Comparison of ENCODE assay signal across 19 cellular contexts in the genomic region with DNA sequence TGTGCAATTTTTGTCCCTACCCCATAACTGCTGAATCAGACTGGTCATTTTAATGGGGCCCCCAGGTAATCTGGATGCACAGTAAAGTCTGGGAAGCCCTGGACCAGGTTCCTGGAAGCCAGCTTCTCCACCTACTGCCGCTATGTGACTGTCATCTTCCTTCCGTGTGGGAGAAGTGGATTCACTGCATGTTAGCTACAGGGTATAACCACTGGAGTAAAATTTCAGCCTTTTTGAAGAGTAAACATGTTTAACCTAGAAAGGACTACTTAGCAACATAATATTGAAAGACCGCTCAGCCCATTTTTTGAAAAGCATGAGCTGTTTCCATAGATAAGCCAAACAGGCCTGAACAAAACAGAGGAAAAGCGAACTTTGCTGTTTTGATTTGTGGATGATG.
DNase-seq lines count a peak whose midpoint lies in the region; ATAC-seq and TF ChIP-seq lines count a peak whose summit lies in the region.
"Had no signal": no experiment of that assay in that cellular context is flagged by ENCODE, and none has a peak within 500 bp of the region (broad histone marks: within the 10 kb centered on the region; RNA-seq: fewer than 3 reads in every experiment).

No MANE protein-coding gene starts in this region.

- peak; percentile 29 for DNase-seq in NCI-H748 (lab: John Stamatoyannopoulos, UW; ENCODE audit: unreplicated experiment)
- no peak for DNase-seq in NCI-H748 treated with DMSO at 0.1 percent for 48 hours (lab: John Stamatoyannopoulos, UW)
- peak; percentile 10 for DNase-seq in fibroblast of peridontal ligament (ENCODE audit: extremely low read depth)
- no peak for DNase-seq in left lung
- no peak for DNase-seq in sigmoid colon
- DNase-seq in UCSD-AML1 (lab: John Stamatoyannopoulos, UW; ENCODE audit: unreplicated experiment): no peak
- no peak for DNase-seq in NAMALWA (ENCODE audit: low spot score)
- DNase-seq: Caco-2; CD4-positive, CD25-positive, alpha-beta regulatory T cell; CD8-positive, alpha-beta T cell; DMS153; DND-41; GOT3; HFFc6 had no signal

- no peaks in the 10 kb centered on the region for H3K36me3 ChIP-seq in left lung
- H3K36me3 ChIP-seq in sigmoid colon: no peaks in the 10 kb centered on the region
- H3K36me3 ChIP-seq: BLaER1, HAP-1 had no signal

- H3K9me3 ChIP-seq in left lung (no peaks in the 10 kb centered on the region), sigmoid colon (no peaks in the 10 kb centered on the region)
- H3K9me3 ChIP-seq: BLaER1, Caco-2, HAP-1 had no signal

- H3K4me3 ChIP-seq in left lung (no peak overlapping the region), sigmoid colon (no peak overlapping the region)
- H3K4me3 ChIP-seq: BLaER1, HAP-1 had no signal

- intact Hi-C loops in left lung (cut with DNase I): no loop called here
- intact Hi-C loops in sigmoid colon (cut with DNase I): no loop called here

- TF ChIP-seq EP300 in sigmoid colon (IDR thresholded peaks at IDR 0.05): no peak

- H3K27ac ChIP-seq in left lung (peak overlapping the region in 1 of 2 donors; percentile 16), sigmoid colon (peak overlapping the region in 3 of 4 donors; percentile 3 to 36 (median 30))
- H3K27ac ChIP-seq: 22Rv1, BLaER1, C4-2B had no signal

- H3K4me1 ChIP-seq in left lung: no peaks in the 10 kb centered on the region
- H3K4me1 ChIP-seq in sigmoid colon: peaks cover 0 to 24% (median 5%) of the 10 kb centered on the region in 4 donors
- H3K4me1 ChIP-seq: BLaER1, Caco-2, HAP-1 had no signal

- TF ChIP-seq POLR2A in sigmoid colon (IDR thresholded peaks at IDR 0.05): no peak

- WGBS in sigmoid colon, 2 donors: 88 to 93% methylated on average over 4 of the region's 4 CpGs

- no peaks in the 10 kb centered on the region for H3K27me3 ChIP-seq in left lung
- H3K27me3 ChIP-seq in sigmoid colon: no peaks in the 10 kb centered on the region
- H3K27me3 ChIP-seq: BLaER1 had no signal

- TF ChIP-seq CTCF in left lung (IDR thresholded peaks at IDR 0.05): no peak
- no peak for TF ChIP-seq CTCF in sigmoid colon (IDR thresholded peaks at IDR 0.05)

- ATAC-seq in left lung (peak; percentile 33), GM21576 (IDR thresholded peaks at IDR 0.05; ENCODE audit: unreplicated experiment) (no peak)
- ATAC-seq: CD8-positive, alpha-beta T cell had no signal

Comparison
In these comparisons a context has a peak if more than half of its experiments do, and no peak if none do; other contexts are left out.
1. DNase-seq: peak in NCI-H748 (single experiment) and fibroblast of peridontal ligament (single experiment); none in NCI-H748 treated with DMSO at 0.1 percent for 48 hours (single experiment), left lung (0 of 2), sigmoid colon (single experiment), UCSD-AML1 (single experiment) and NAMALWA (single experiment).